ENCODE assay signal across 17 cellular contexts in the genomic region with DNA sequence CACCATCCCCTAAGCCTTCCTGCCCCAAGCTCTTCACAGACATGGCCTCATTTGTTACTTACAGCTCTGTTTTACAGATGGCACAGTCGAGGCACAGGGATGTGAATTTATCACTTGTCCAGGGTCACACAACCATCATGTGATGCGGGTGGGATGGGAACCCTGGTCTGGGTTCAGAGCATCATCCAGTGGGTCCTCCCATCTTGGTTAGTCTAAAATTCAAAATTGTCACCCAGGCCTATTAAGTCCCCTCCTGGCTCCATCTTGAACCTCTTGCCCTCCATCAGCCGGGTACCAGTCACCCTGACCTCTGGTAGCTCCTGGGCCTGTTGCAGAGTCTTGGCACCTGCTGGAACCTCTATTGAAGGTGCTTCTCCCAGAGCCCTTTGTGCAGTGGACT. TPM values are rescaled to one million over a fixed set of nuclear protein-coding genes. Genes with fewer than 3 reads are reported as not detected.
DNase-seq lines count a peak whose midpoint lies in the region; ATAC-seq and TF ChIP-seq lines count a peak whose summit lies in the region.
"Had no signal": no experiment of that assay in that cellular context is flagged by ENCODE, and none has a peak within 500 bp of the region (broad histone marks: within the 10 kb centered on the region; RNA-seq: fewer than 3 reads in every experiment).

No MANE protein-coding gene starts in this region.

- WGBS in heart left ventricle, 4 donors, result 91 to 96% (median 94%) methylated on average over 3 of the region's 3 CpGs

- H3K4me1 ChIP-seq in heart left ventricle (peaks cover 0 to 10% (median 0%) of the 10 kb centered on the region in 12 donors), left ventricle myocardium inferior (peaks cover 6% of the 10 kb centered on the region), rectal smooth muscle tissue (ENCODE audit: control insufficient read depth, insufficient read depth, low read length) (peaks cover 23% of the 10 kb centered on the region), uterus (no peaks in the 10 kb centered on the region)

- peaks cover 4 to 86% (median 75%) of the 10 kb centered on the region in 9 donors for H3K36me3 ChIP-seq in heart left ventricle
- H3K36me3 ChIP-seq in left ventricle myocardium inferior, result peaks cover 81% of the 10 kb centered on the region
- peaks cover 29% of the 10 kb centered on the region for H3K36me3 ChIP-seq in rectal smooth muscle tissue (ENCODE audit: control insufficient read depth, insufficient read depth, low read length)
- H3K36me3 ChIP-seq in uterus, result no peaks in the 10 kb centered on the region

- H3K27me3 ChIP-seq in heart left ventricle, result no peaks in the 10 kb centered on the region
- no peaks in the 10 kb centered on the region for H3K27me3 ChIP-seq in left ventricle myocardium inferior (ENCODE audit: low read depth)
- H3K27me3 ChIP-seq in rectal smooth muscle tissue (ENCODE audit: control insufficient read depth, insufficient read depth, low read length), result no peaks in the 10 kb centered on the region
- no peaks in the 10 kb centered on the region for H3K27me3 ChIP-seq in uterus

- H3K9me3 ChIP-seq in heart left ventricle (peaks cover 0 to 12% (median 0%) of the 10 kb centered on the region in 12 donors), left ventricle myocardium inferior (replicated peaks) (no peaks in the 10 kb centered on the region), uterus (no peaks in the 10 kb centered on the region)

- ATAC-seq in heart left ventricle, result peak in 3 of 4 donors; percentile 6 to 9 (median 8)
- no peak for ATAC-seq in GM19467 (IDR thresholded peaks at IDR 0.05; ENCODE audit: unreplicated experiment)

- no peak for TF ChIP-seq POLR2A in heart left ventricle (IDR thresholded peaks at IDR 0.05)
- TF ChIP-seq POLR2A in uterus (IDR thresholded peaks at IDR 0.05), result no peak

- no peak overlapping the region for H3K4me3 ChIP-seq in heart left ventricle
- H3K4me3 ChIP-seq in left ventricle myocardium inferior, result no peak overlapping the region
- no peak overlapping the region for H3K4me3 ChIP-seq in rectal smooth muscle tissue (ENCODE audit: low read length)
- no peak overlapping the region for H3K4me3 ChIP-seq in uterus

- H3K9ac ChIP-seq in rectal smooth muscle tissue (ENCODE audit: low read length), result no peak overlapping the region

- TF ChIP-seq CTCF in heart left ventricle (IDR thresholded peaks at IDR 0.05) (no peak), left ventricle myocardium inferior (IDR thresholded peaks at IDR 0.05; ENCODE audit: borderline replicate concordance) (no peak), uterus (IDR thresholded peaks at IDR 0.05) (no peak)

- intact Hi-C loops in heart left ventricle (cut with DNase I) (loop anchor here in 1 of 10 donors (5.0 to 10.0 kb wide), 2 partner anchors 37 to 54 kb away; partner anchors contain the start of gene ACACB), left ventricle myocardium inferior (cut with micrococcal nuclease) (no loop called here), uterus (cut with DNase I; ENCODE audit: low total_unique reads) (no loop called here)

- peak overlapping the region in 1 of 12 donors; percentile 80 for H3K27ac ChIP-seq in heart left ventricle
- no peak overlapping the region for H3K27ac ChIP-seq in left ventricle myocardium inferior (replicated peaks)
- H3K27ac ChIP-seq in rectal smooth muscle tissue (ENCODE audit: low read depth, low read length), result peak overlapping the region; percentile 91
- H3K27ac ChIP-seq in uterus, result peak overlapping the region; percentile 31 to 52
- H3K27ac ChIP-seq: RWPE1 had no signal

- DNase-seq in heart left ventricle (no peak), left ventricle myocardium inferior (no peak), mesenteric fat pad (ENCODE audit: low spot score) (peak; percentile 47), uterus (no peak), amniotic stem cell (lab: John Stamatoyannopoulos, UW) (no peak)
- no peak for DNase-seq in activated CD4-positive, alpha-beta T cell treated with anti-CD3 and anti-CD28 coated beads for 1 hour
- DNase-seq: 8988T, DND-41, KG1, MV-4-11, NCI-H1694 treated with DMSO at 0.1 percent for 48 hours, NCI-H226, NCI-H524, NCI-H82 had no signal

RNA-seq across cellular contexts. Expression of gene ACACB, which starts 52.9 kb away (rescaled TPM):
- 100 to 1,000 TPM in 6 of 9 donors, 10 to 100 TPM in 3; 77.3 to 176 (median 135) TPM for total RNA-seq in heart left ventricle
- polyA plus RNA-seq in heart left ventricle, result 100 to 1,000 TPM in 1 of 2 donors, 10 to 100 TPM in 1; 29.9 to 119 TPM
- 123 TPM for total RNA-seq in left ventricle myocardium inferior
- total RNA-seq in mesenteric fat pad, result 1,896 TPM
- 100 to 1,000 TPM in 2 of 4 donors, 10 to 100 TPM in 2; 22.0 to 137 (median 97.2) TPM for total RNA-seq in uterus

Comparison
In these comparisons a context has a peak if more than half of its experiments do, and no peak if none do; other contexts are left out.
1. RNA of gene ACACB, which starts 52.9 kb away (total RNA-seq): 1,896 TPM in mesenteric fat pad (single experiment); 77.3 to 176 TPM in heart left ventricle, 22.0 to 137 TPM in uterus and 123 TPM in left ventricle myocardium inferior (single experiment); every median in the first group is over 10 times any median in the second.